Comparison of ENCODE assay signal across 9 cellular contexts in the genomic region with DNA sequence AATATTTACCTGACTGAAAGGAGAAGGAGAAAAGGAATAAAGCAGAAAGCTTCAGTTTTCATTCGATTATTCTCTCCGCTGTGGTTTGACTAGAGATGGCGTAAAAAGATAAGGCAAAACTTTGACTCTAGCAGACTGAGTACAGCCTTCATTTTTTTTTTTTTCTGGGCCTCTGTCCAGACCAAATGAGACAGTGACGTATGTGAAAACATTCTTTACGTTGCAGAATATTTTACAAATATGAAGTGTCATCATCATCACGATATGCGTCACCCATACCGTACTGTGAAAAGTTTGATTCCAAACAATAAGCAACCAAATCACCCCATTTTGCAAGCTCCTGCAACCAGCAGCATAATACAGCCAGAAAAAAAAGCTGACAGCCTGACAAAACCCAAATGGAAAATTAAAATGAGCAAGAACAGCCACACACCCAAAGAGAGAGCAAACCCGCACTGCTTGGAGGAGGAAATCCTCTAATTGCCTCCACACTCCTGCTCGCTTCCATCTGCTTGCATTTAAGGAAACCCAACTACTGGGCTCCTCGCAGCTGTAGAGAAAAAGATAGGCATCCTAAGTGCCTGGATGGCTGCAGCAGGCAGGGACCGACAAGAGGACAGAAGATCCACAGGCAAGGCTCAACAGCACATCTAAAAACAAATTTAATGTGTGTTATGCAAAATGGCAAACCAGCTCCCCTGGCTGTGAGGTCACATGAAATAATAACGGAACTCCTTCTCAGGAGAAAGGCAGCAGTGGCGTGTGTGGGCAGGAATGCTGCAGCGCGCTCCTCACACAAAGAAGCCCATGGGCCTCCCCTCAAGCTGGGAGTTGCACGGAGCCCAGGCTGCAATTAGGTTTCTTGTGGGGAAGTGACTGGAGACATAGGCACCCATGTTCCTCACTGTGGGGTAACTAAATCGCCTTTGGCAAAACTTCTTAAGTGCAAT.
DNase-seq lines count a peak whose midpoint lies in the region; ATAC-seq, FAIRE-seq and TF ChIP-seq lines count a peak whose summit lies in the region.
"Had no signal": no experiment of that assay in that cellular context is flagged by ENCODE, and none has a peak within 500 bp of the region (broad histone marks: within the 10 kb centered on the region; RNA-seq: fewer than 3 reads in every experiment).

No MANE protein-coding gene starts in this region.

- TF ChIP-seq POLR2A in H1 (IDR thresholded peaks at IDR 0.05; ENCODE audit: control extremely low read depth in 1 of 2, low read depth in 2 of 2, low read length in 2 of 2): no peak

- H3K27me3 ChIP-seq in BLaER1: no peaks in the 10 kb centered on the region
- no peaks in the 10 kb centered on the region for H3K27me3 ChIP-seq in H1 (replicated peaks in 1 of 4; ENCODE audit: control insufficient read depth in 3 of 4, extremely low read depth in 1 of 4, insufficient read depth in 3 of 4, low read length in 3 of 4)

- no peaks in the 10 kb centered on the region; the same call in 1 of the 2 replicates for H3K79me1 ChIP-seq in H1 (ENCODE audit: low read depth, low read length)

- H3K27ac ChIP-seq in BLaER1 (no peak overlapping the region), H1 (ENCODE audit: low read depth, low read length) (no peak overlapping the region)

- H4K5ac ChIP-seq in H1 (ENCODE audit: insufficient read length, low read depth, low read length): no peak overlapping the region

- POLR2A ChIA-PET in H1 (lab: Charles Lee; ENCODE audit: partially characterized antibody): interaction anchor here (0.6 to 1.1 kb wide), 2 partner anchors 23 to 24 kb away, joined by 3 read pairs; no protein-coding TSS in a partner anchor

- TF ChIP-seq CTCF in H1 (IDR thresholded peaks at IDR 0.05; ENCODE audit: control extremely low read depth in 1 of 3, insufficient read depth in 1 of 3, low read depth in 1 of 3, low read length in 3 of 3): no peak

- ATAC-seq in HG03521 (IDR thresholded peaks at IDR 0.05; ENCODE audit: unreplicated experiment): no peak

- DNase-seq in T-helper 1 cell (peak in 4 of 5 donors; percentile 48 to 88 (median 54)), H1 (ENCODE audit: low read depth in 1 of 2, low spot score in 2 of 2) (no peak), non-pigmented ciliary epithelial cell (ENCODE audit: low read depth) (peak; percentile 55), COLO668 (lab: John Stamatoyannopoulos, UW; ENCODE audit: unreplicated experiment) (no peak), NCI-H2029 (lab: John Stamatoyannopoulos, UW) (no peak), cerebellar nuclear complex (lab: John Stamatoyannopoulos, UW) (no peak)
- DNase-seq: NCI-H2107 had no signal

- H2BK15ac ChIP-seq in H1 (ENCODE audit: low read length): no peak overlapping the region

- no peak for TF ChIP-seq RAD21 in H1 (IDR thresholded peaks at IDR 0.05 in 1 of 2, conservative IDR thresholded peaks at IDR 0.05 in 1 of 2; ENCODE audit: low read depth in 2 of 2, low read length in 2 of 2)

- H2AFZ ChIP-seq in H1 (ENCODE audit: low read length): no peak overlapping the region

- H3K4me3 ChIP-seq in BLaER1: no peak overlapping the region
- H3K4me3 ChIP-seq in H1 (ENCODE audit: extremely low read depth in 1 of 4, insufficient read depth in 2 of 4, low read depth in 3 of 4, low read length in 4 of 4): no peak overlapping the region

- peaks cover 43% of the 10 kb centered on the region for H4K20me1 ChIP-seq in BLaER1
- H4K20me1 ChIP-seq in H1 (replicated peaks in 1 of 2; ENCODE audit: control insufficient read depth in 1 of 2, insufficient read depth in 2 of 2, low read length in 2 of 2): no peaks in the 10 kb centered on the region

- no peak overlapping the region for H2BK12ac ChIP-seq in H1 (ENCODE audit: low read depth, low read length)

- FAIRE-seq in H1 (lab: Jason Lieb, UNC): no peak

- H3K4ac ChIP-seq in H1 (replicated peaks; ENCODE audit: insufficient read length, low read depth, low read length): peak overlapping the region; percentile 57

- peaks cover 0 to 4% of the 10 kb centered on the region in 2 experiments; a peak in 1 of 4 replicates for H3K79me2 ChIP-seq in H1 (ENCODE audit: control insufficient read depth in 1 of 2, insufficient read depth in 2 of 2, low read length in 2 of 2)

- no peak overlapping the region for H3K14ac ChIP-seq in H1 (ENCODE audit: insufficient read length)

- peak overlapping the region; percentile 66 for H3K4me2 ChIP-seq in BLaER1
- H3K4me2 ChIP-seq in H1 (ENCODE audit: insufficient read depth in 1 of 2, low read depth in 2 of 2, low read length in 2 of 2): no peak overlapping the region

- 88% methylated on average over 18 of the region's 18 CpGs; no CpG with 5 or more reads in 1 of the 2 experiments for WGBS in H1 (ENCODE audit: extremely low coverage in 1 of 2, insufficient coverage in 1 of 2, insufficient read length in 1 of 2, insufficient replicate concordance in 2 of 2, low coverage in 1 of 2, low lambda C conversion rate in 2 of 2, missing lambda C conversion rate in 1 of 2), 2 experiments

- no peaks in the 10 kb centered on the region for H3K23me2 ChIP-seq in H1 (ENCODE audit: low read depth, low read length)

- H3K56ac ChIP-seq in H1 (replicated peaks; ENCODE audit: insufficient read length, low read depth, low read length): no peak overlapping the region

- H4K91ac ChIP-seq in H1 (replicated peaks; ENCODE audit: insufficient read length, low read length): peak overlapping the region; percentile 57

- no peak for TF ChIP-seq EP300 in H1 (IDR thresholded peaks at IDR 0.05; ENCODE audit: borderline replicate concordance in 1 of 2, low read depth in 2 of 2, low read length in 2 of 2)

- no peak overlapping the region for H2AK5ac ChIP-seq in H1 (ENCODE audit: low read depth, low read length)

- H4K8ac ChIP-seq in H1 (ENCODE audit: extremely low read depth, insufficient read depth, low read length): 0 out of 2 replicates have a peak overlapping the region, but pooled peaks have one; percentile 8

- no peak overlapping the region for H2BK120ac ChIP-seq in H1 (replicated peaks; ENCODE audit: low read depth, low read length)

- H3K9me3 ChIP-seq in BLaER1 (no peaks in the 10 kb centered on the region), H1 (ENCODE audit: insufficient read depth in 2 of 2, low read depth in 1 of 2, low read length in 1 of 2) (no peaks in the 10 kb centered on the region)

- CTCF ChIA-PET in H1 (lab: Charles Lee; ENCODE audit: partially characterized antibody): interaction anchor here (0.6 to 2.8 kb wide), 8 partner anchors 11 to 279 kb away, joined by 3 to 7 read pairs (median 4); no protein-coding TSS in a partner anchor

- 0 out of 2 replicates have a peak overlapping the region, but pooled peaks have one; percentile 23 for H2BK5ac ChIP-seq in H1 (ENCODE audit: low read depth, low read length)

- H3K4me1 ChIP-seq in BLaER1 (peaks cover 60% of the 10 kb centered on the region), H1 (replicated peaks in 1 of 4; ENCODE audit: control insufficient read depth in 3 of 4, insufficient read depth in 4 of 4, low read length in 3 of 4) (peaks cover 3 to 24% (median 14%) of the 10 kb centered on the region in 4 experiments)

- H3K9ac ChIP-seq in BLaER1: no peak overlapping the region
- peak overlapping the region in 1 of 4 experiments; percentile 36; a peak in 1 of 7 replicates for H3K9ac ChIP-seq in H1 (replicated peaks in 1 of 4; ENCODE audit: extremely low read depth in 1 of 4, low read depth in 3 of 4, low read length in 3 of 4)

- H3K23ac ChIP-seq in H1 (ENCODE audit: insufficient read length): no peak overlapping the region

- H3K36me3 ChIP-seq in BLaER1: peaks cover 33% of the 10 kb centered on the region
- H3K36me3 ChIP-seq in H1 (ENCODE audit: control insufficient read depth in 2 of 4, insufficient read depth in 4 of 4, low read length in 3 of 4): no peaks in the 10 kb centered on the region

- no peak overlapping the region for H3K18ac ChIP-seq in H1 (ENCODE audit: extremely low read depth, low read length)

- H2BK20ac ChIP-seq in H1 (ENCODE audit: low read length): no peak overlapping the region

TF ChIP-seq in H1, 55 proteins besides CTCF, POLR2A, EP300 and RAD21:
- TF ChIP-seq ASH2L (IDR thresholded peaks at IDR 0.05; ENCODE audit: low read length) (no peak), SIN3A (conservative IDR thresholded peaks at IDR 0.05 in 1 of 2, IDR thresholded peaks at IDR 0.05 in 1 of 2; ENCODE audit: low read depth in 1 of 2, low read length in 2 of 2) (no peak), HDAC2 (IDR thresholded peaks at IDR 0.05; ENCODE audit: borderline replicate concordance in 1 of 2, low read depth in 2 of 2, low read length in 2 of 2) (no peak), GTF2F1 (IDR thresholded peaks at IDR 0.05; ENCODE audit: borderline replicate concordance, low read depth, low read length) (no peak), TEAD4 (IDR thresholded peaks at IDR 0.05; ENCODE audit: low read depth, low read length) (0 out of 2 replicates have a peak, but pooled peaks have one; percentile 29)

Comparison
In these comparisons a context has a peak if more than half of its experiments do, and no peak if none do; other contexts are left out.
1. DNase-seq: peak in T-helper 1 cell (4 of 5) and non-pigmented ciliary epithelial cell (single experiment); none in H1 (0 of 2), COLO668 (single experiment), NCI-H2029 (single experiment) and cerebellar nuclear complex (0 of 2).